Comparison of ENCODE assay signal across 29 cellular contexts in the genomic region with DNA sequence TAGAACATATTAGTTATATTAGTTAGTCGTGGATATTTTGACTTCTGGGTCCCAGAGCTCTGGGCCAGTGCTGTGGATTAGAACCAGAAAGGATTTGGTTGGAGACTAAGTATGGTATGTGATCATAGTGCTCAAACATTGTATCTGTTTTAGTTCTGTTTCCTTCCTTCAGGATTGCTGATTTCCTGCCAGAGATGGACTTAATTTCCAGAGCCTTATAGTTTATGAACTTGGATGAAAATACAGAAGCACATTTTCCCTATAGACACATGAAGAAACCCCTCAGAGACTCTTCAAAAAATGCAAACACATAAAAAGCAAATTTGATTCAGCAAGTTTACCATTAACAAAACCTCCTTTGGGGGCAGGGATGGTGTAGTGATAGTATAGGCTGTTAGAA.
"Had no signal": no experiment of that assay in that cellular context is flagged by ENCODE, and none has a peak within 500 bp of the region (broad histone marks: within the 10 kb centered on the region; RNA-seq: fewer than 3 reads in every experiment).

No MANE protein-coding gene starts in this region.

- H3K4me3 Mint-ChIP-seq: activated B cell treated with CpG ODN at 0.5 μM for 24 hours; activated CD8-positive, alpha-beta T cell treated with anti-CD3 and anti-CD28 coated beads for 36 hours; activated T-cell treated with anti-CD3 and anti-CD28 coated beads, Interleukin-2, amount 50 U/mL, for 4 hours; activated T-helper 17 cell treated with anti-CD3 and anti-CD28 coated beads, Interleukin-2, amount 50 U/mL, for 72 hours; effector memory CD8-positive, alpha-beta T cell; memory B cell; naive thymus-derived CD4-positive, alpha-beta T cell; stimulated activated naive CD8-positive, alpha-beta T cell treated with anti-CD3 and anti-CD28 coated beads, Interleukin-15, Interleukin-2, amounts not matched to agents 100 ng/mL and 50 ng/mL, for 24 hours; T-helper 2 cell treated with Interferon-gamma antibody and Interleukin-4, amounts not matched to agents 5 μg/mL and 100 μg/mL, for 36 hours; type B pancreatic cell had no signal

- DNase-seq: activated B cell treated with CpG ODN at 0.5 μM for 24 hours; activated CD4-positive, alpha-beta T cell treated with anti-CD3 and anti-CD28 coated beads, Interleukin-2, amount 50 U/mL, for 1 hour; activated CD8-positive, alpha-beta T cell treated with anti-CD3 and anti-CD28 coated beads for 36 hours; activated gamma-delta T cell treated with Interleukin-2 at 50 U/mL for 16 hours; activated naive CD4-positive, alpha-beta T cell treated with anti-CD3 and anti-CD28 coated beads, Interleukin-2, amount 50 U/mL, for 16 hours; activated T-cell treated with anti-CD3 and anti-CD28 coated beads, Interleukin-2, amount 50 U/mL, for 4 hours; amniotic stem cell; brain microvascular endothelial cell; effector memory CD8-positive, alpha-beta T cell; foreskin fibroblast; heart left ventricle; hypothalamus; midbrain; naive thymus-derived CD4-positive, alpha-beta T cell; ovary; right lobe of liver; stimulated activated CD4-positive, alpha-beta T cell treated with anti-CD3 and anti-CD28 coated beads, Interleukin-12 subunit alpha, Interleukin-12 subunit beta, amount 100 ng/mL, for 4 hours; stimulated activated CD4-positive, alpha-beta T cell treated with anti-CD3 and anti-CD28 coated beads, Interleukin-4, amount 100 ng/mL, for 1 hour had no signal

- H3K27me3 Mint-ChIP-seq: activated T-helper 17 cell treated with anti-CD3 and anti-CD28 coated beads, Interleukin-2, amount 50 U/mL, for 72 hours; effector memory CD8-positive, alpha-beta T cell; progenitor cell of endocrine pancreas; stimulated activated naive CD8-positive, alpha-beta T cell treated with anti-CD3 and anti-CD28 coated beads, Interleukin-15, Interleukin-2, amounts not matched to agents 100 ng/mL and 50 ng/mL, for 24 hours had no signal

- H3K9me3 Mint-ChIP-seq: activated B cell treated with CpG ODN at 0.5 μM for 24 hours; activated CD8-positive, alpha-beta T cell treated with anti-CD3 and anti-CD28 coated beads for 36 hours; activated T-cell treated with anti-CD3 and anti-CD28 coated beads, Interleukin-2, amount 50 U/mL, for 4 hours; activated T-helper 17 cell treated with anti-CD3 and anti-CD28 coated beads, Interleukin-2, amount 50 U/mL, for 72 hours; effector memory CD8-positive, alpha-beta T cell; memory B cell; stimulated activated naive CD8-positive, alpha-beta T cell treated with anti-CD3 and anti-CD28 coated beads, Interleukin-15, Interleukin-2, amounts not matched to agents 100 ng/mL and 50 ng/mL, for 24 hours; T-helper 2 cell treated with Interferon-gamma antibody and Interleukin-4, amounts not matched to agents 5 μg/mL and 100 μg/mL, for 36 hours; type B pancreatic cell had no signal

- H3K4me1 Mint-ChIP-seq: activated T-helper 17 cell treated with anti-CD3 and anti-CD28 coated beads, Interleukin-2, amount 50 U/mL, for 72 hours; naive thymus-derived CD4-positive, alpha-beta T cell had no signal

- H3K27ac ChIP-seq: brain microvascular endothelial cell, coronary artery, heart left ventricle, ovary, right lobe of liver, skin epidermis, thoracic aorta, vagina had no signal

- H3K36me3 Mint-ChIP-seq: memory B cell; naive thymus-derived CD4-positive, alpha-beta T cell; type B pancreatic cell had no signal

- H3K4me1 ChIP-seq: right lobe of liver, vagina had no signal

- H3K36me3 ChIP-seq: brain microvascular endothelial cell, heart left ventricle, ovary, right lobe of liver, thoracic aorta, vagina had no signal

- H3K27ac Mint-ChIP-seq: activated B cell treated with CpG ODN at 0.5 μM for 24 hours; activated CD8-positive, alpha-beta T cell treated with anti-CD3 and anti-CD28 coated beads for 36 hours; activated T-helper 17 cell treated with anti-CD3 and anti-CD28 coated beads, Interleukin-2, amount 50 U/mL, for 72 hours; effector memory CD8-positive, alpha-beta T cell; memory B cell; naive thymus-derived CD4-positive, alpha-beta T cell; progenitor cell of endocrine pancreas; stimulated activated naive CD8-positive, alpha-beta T cell treated with anti-CD3 and anti-CD28 coated beads, Interleukin-15, Interleukin-2, amounts not matched to agents 100 ng/mL and 50 ng/mL, for 24 hours; T-helper 2 cell treated with Interferon-gamma antibody and Interleukin-4, amounts not matched to agents 5 μg/mL and 100 μg/mL, for 36 hours; type B pancreatic cell had no signal

- H3K4me3 ChIP-seq: coronary artery, heart left ventricle, ovary, right lobe of liver, skin epidermis, thoracic aorta, vagina had no signal

- ATAC-seq: activated CD8-positive, alpha-beta T cell treated with anti-CD3 and anti-CD28 coated beads for 36 hours; activated T-cell treated with anti-CD3 and anti-CD28 coated beads, Interleukin-2, amount 50 U/mL, for 4 hours; activated T-helper 17 cell treated with anti-CD3 and anti-CD28 coated beads, Interleukin-2, amount 50 U/mL, for 72 hours; effector memory CD8-positive, alpha-beta T cell; esophagus mucosa; heart left ventricle; naive thymus-derived CD4-positive, alpha-beta T cell; right lobe of liver had no signal

- H3K27me3 ChIP-seq: brain microvascular endothelial cell, ovary, right lobe of liver, vagina had no signal
